26 cellular contexts compared by ENCODE assay signal in genomic region chr3:183774631-183775030, GRCh38. TPM values are rescaled to one million over a fixed set of nuclear protein-coding genes. Genes with fewer than 3 reads are reported as not detected.
DNase-seq lines count a peak whose midpoint lies in the region; TF ChIP-seq lines count a peak whose summit lies in the region.
"Had no signal": no experiment of that assay in that cellular context is flagged by ENCODE, and none has a peak within 500 bp of the region (broad histone marks: within the 10 kb centered on the region; RNA-seq: fewer than 3 reads in every experiment).

No MANE protein-coding gene starts in this region.

- H3K4me1 ChIP-seq in PC-9 (replicated peaks; ENCODE audit: insufficient read depth) (no peaks in the 10 kb centered on the region), Peyer's patch (peaks cover 0 to 3% (median 0%) of the 10 kb centered on the region in 4 donors)
- H3K4me1 ChIP-seq: pancreas, right lobe of liver, uterus had no signal

- no peak for TF ChIP-seq CTCF in PC-9 (conservative IDR thresholded peaks at IDR 0.05)
- no peak for TF ChIP-seq CTCF in dorsolateral prefrontal cortex (IDR thresholded peaks at IDR 0.05 in 54 of 56, conservative IDR thresholded peaks at IDR 0.05 in 2 of 56; ENCODE audit: low read depth in 1 of 56, partially characterized antibody in 56 of 56)
- no peak for TF ChIP-seq CTCF in Peyer's patch (IDR thresholded peaks at IDR 0.05)

- H4K20me1 ChIP-seq in PC-9 (ENCODE audit: insufficient read depth), result no peaks in the 10 kb centered on the region

- no peaks in the 10 kb centered on the region for H3K27me3 Mint-ChIP-seq in activated T-cell treated with anti-CD3 and anti-CD28 coated beads, Interleukin-2, amount 50 U/mL, for 24 hours
- no peaks in the 10 kb centered on the region for H3K27me3 Mint-ChIP-seq in activated CD4-positive, alpha-beta memory T cell treated with anti-CD3 and anti-CD28 coated beads, Interleukin-2, amount 10 ng/mL, durations not matched to agents 7 days and 5 days

- H3K4me1 Mint-ChIP-seq in activated T-cell treated with anti-CD3 and anti-CD28 coated beads, Interleukin-2, amount 50 U/mL, for 24 hours (ENCODE audit: low read depth), result no peaks in the 10 kb centered on the region
- no peaks in the 10 kb centered on the region for H3K4me1 Mint-ChIP-seq in activated CD4-positive, alpha-beta memory T cell treated with anti-CD3 and anti-CD28 coated beads, Interleukin-2, amount 10 ng/mL, durations not matched to agents 7 days and 5 days
- H3K4me1 Mint-ChIP-seq: natural killer cell had no signal

- H3K36me3 ChIP-seq in PC-9 (ENCODE audit: low read depth) (peaks cover 56% of the 10 kb centered on the region), Peyer's patch (peaks cover 0 to 48% (median 0%) of the 10 kb centered on the region in 3 donors)
- H3K36me3 ChIP-seq: uterus had no signal

- no peaks in the 10 kb centered on the region; the same call in none of the 2 replicates for H3F3A ChIP-seq in PC-9 (ENCODE audit: insufficient read depth, low read depth)

- H2AFZ ChIP-seq in PC-9, result no peak overlapping the region

- no peak overlapping the region for H3K4me3 Mint-ChIP-seq in activated T-cell treated with anti-CD3 and anti-CD28 coated beads, Interleukin-2, amount 50 U/mL, for 24 hours
- no peak overlapping the region for H3K4me3 Mint-ChIP-seq in activated CD4-positive, alpha-beta memory T cell treated with anti-CD3 and anti-CD28 coated beads, Interleukin-2, amount 10 ng/mL, durations not matched to agents 7 days and 5 days
- H3K4me3 Mint-ChIP-seq: natural killer cell had no signal

- CTCF ChIA-PET in PC-9 (lab: Charles Lee), result no interaction called here
- CTCF ChIA-PET in activated CD4-positive, alpha-beta memory T cell treated with anti-CD3 and anti-CD28 coated beads, Interleukin-2, amount 10 ng/mL, durations not matched to agents 7 days and 5 days (lab: Charles Lee), result no interaction called here

- peaks cover 84% of the 10 kb centered on the region for H3K36me3 Mint-ChIP-seq in activated T-cell treated with anti-CD3 and anti-CD28 coated beads, Interleukin-2, amount 50 U/mL, for 24 hours (ENCODE audit: low read depth)
- H3K36me3 Mint-ChIP-seq in activated CD4-positive, alpha-beta memory T cell treated with anti-CD3 and anti-CD28 coated beads, Interleukin-2, amount 10 ng/mL, durations not matched to agents 7 days and 5 days (ENCODE audit: low read depth), result peaks cover 63% of the 10 kb centered on the region

- no peaks in the 10 kb centered on the region for H3K9me2 ChIP-seq in PC-9 (ENCODE audit: insufficient read depth)

- no peaks in the 10 kb centered on the region for H3K9me3 ChIP-seq in PC-9 (ENCODE audit: insufficient read depth, low read depth)
- no peaks in the 10 kb centered on the region for H3K9me3 ChIP-seq in Peyer's patch
- H3K9me3 ChIP-seq: pancreas, right lobe of liver, uterus had no signal

- H3K9me3 Mint-ChIP-seq in activated T-cell treated with anti-CD3 and anti-CD28 coated beads, Interleukin-2, amount 50 U/mL, for 24 hours, result no peaks in the 10 kb centered on the region
- no peaks in the 10 kb centered on the region for H3K9me3 Mint-ChIP-seq in activated CD4-positive, alpha-beta memory T cell treated with anti-CD3 and anti-CD28 coated beads, Interleukin-2, amount 10 ng/mL, durations not matched to agents 7 days and 5 days
- H3K9me3 Mint-ChIP-seq: natural killer cell had no signal

- H3K27ac ChIP-seq in PC-9, result 0 out of 2 replicates have a peak overlapping the region, but pooled peaks have one; percentile 5
- H3K27ac ChIP-seq in dorsolateral prefrontal cortex, result peak overlapping the region in 30 of 59 donors; percentile 27 to 88 (median 77)
- H3K27ac ChIP-seq in Peyer's patch, result no peak overlapping the region
- H3K27ac ChIP-seq: 22Rv1, C4-2B, pancreas, right lobe of liver, uterus, VCaP had no signal

- TF ChIP-seq POLR2A in Peyer's patch (IDR thresholded peaks at IDR 0.05), result no peak

- no TSS peak for BruUV-seq in PC-9 (replicated peaks; lab: Mats Ljungman, UMichigan)

- H3K27me3 ChIP-seq in PC-9 (ENCODE audit: insufficient read depth, low read depth) (no peaks in the 10 kb centered on the region), dorsolateral prefrontal cortex (no peaks in the 10 kb centered on the region), Peyer's patch (no peaks in the 10 kb centered on the region)
- H3K27me3 ChIP-seq: pancreas, right lobe of liver, uterus had no signal

- no peak overlapping the region for H3K4me2 ChIP-seq in PC-9

- no peak for DNase-seq in activated T-cell treated with anti-CD3 and anti-CD28 coated beads, Interleukin-2, amount 50 U/mL, for 24 hours
- no peak for DNase-seq in activated T-cell treated with anti-CD3 and anti-CD28 coated beads, Interleukin-2, amount 50 U/mL, for 48 hours
- DNase-seq in PC-9, result peak in 1 of 2 experiments; percentile 74
- no peak for DNase-seq in dorsolateral prefrontal cortex
- DNase-seq in renal cortical epithelial cell (ENCODE audit: low read depth), result peak; percentile 13
- no peak for DNase-seq in activated CD4-positive, alpha-beta memory T cell treated with anti-CD3 and anti-CD28 coated beads, Interleukin-2, amount 10 ng/mL, durations not matched to agents 7 days and 5 days
- DNase-seq in NCI-H82 treated with DMSO at 0.1 percent for 48 hours (lab: John Stamatoyannopoulos, UW; ENCODE audit: unreplicated experiment), result no peak
- DNase-seq in Peyer's patch, result no peak
- DNase-seq: activated CD4-positive, alpha-beta T cell treated with anti-CD3 and anti-CD28 coated beads, Interleukin-2, amount 50 U/mL, for 1 hour; activated CD8-positive, alpha-beta memory T cell treated with anti-CD3 and anti-CD28 coated beads, Interleukin-2, amount 50 U/mL, for 4 hours; activated effector memory CD4-positive, alpha-beta T cell treated with anti-CD3 and anti-CD28 coated beads, Interleukin-2, amount 50 U/mL, for 16 hours; effector CD4-positive, alpha-beta T cell; GF-D8; natural killer cell; NCI-H1092 treated with DMSO at 0.1 percent for 48 hours; NCI-H2081 treated with DMSO at 0.1 percent for 48 hours; NCI-H510A; pancreas; right lobe of liver; SHP77; substantia nigra; T-helper 1 cell; uterus had no signal

- H3K79me2 ChIP-seq in PC-9 (ENCODE audit: low read depth), result no peaks in the 10 kb centered on the region

- intact Hi-C loops in PC-9 (cut with micrococcal nuclease; ENCODE audit: unreplicated experiment) (no loop called here), dorsolateral prefrontal cortex (cut with DNase I) (no loop called here)

- H3K27ac Mint-ChIP-seq in activated T-cell treated with anti-CD3 and anti-CD28 coated beads, Interleukin-2, amount 50 U/mL, for 24 hours, result peak overlapping the region; percentile 70
- H3K27ac Mint-ChIP-seq in activated CD4-positive, alpha-beta memory T cell treated with anti-CD3 and anti-CD28 coated beads, Interleukin-2, amount 10 ng/mL, durations not matched to agents 7 days and 5 days, result no peak overlapping the region
- H3K27ac Mint-ChIP-seq: natural killer cell had no signal

- POLR2A ChIA-PET in PC-9 (lab: Charles Lee; ENCODE audit: unreplicated experiment), result no interaction called here
- POLR2A ChIA-PET in activated CD4-positive, alpha-beta memory T cell treated with anti-CD3 and anti-CD28 coated beads, Interleukin-2, amount 10 ng/mL, durations not matched to agents 7 days and 5 days (lab: Charles Lee), result no interaction called here

- H3K4me3 ChIP-seq in PC-9 (no peak overlapping the region), dorsolateral prefrontal cortex (no peak overlapping the region), Peyer's patch (no peak overlapping the region)
- H3K4me3 ChIP-seq: pancreas, right lobe of liver, uterus had no signal

RNA-seq across cellular contexts. Expression of gene MAP6D1, which starts 50.7 kb away (rescaled TPM):
- total RNA-seq in PC-9 (2021) (2.2 TPM in 2 replicates), dorsolateral prefrontal cortex (100 to 1,000 TPM in 6 of 120 experiments, 10 to 100 TPM in 114; 22.2 to 201 (median 55.1) TPM), renal cortical epithelial cell (2.3 and 2.5 TPM in 2 replicates), Peyer's patch (1 to 10 TPM in 3 of 4 donors, not detected in 1; 1.8 to 9.9 (median 2.0) TPM)
- total RNA-seq in activated CD4-positive, alpha-beta memory T cell treated with anti-CD3 and anti-CD28 coated beads, Interleukin-2, amount 10 ng/mL, durations not matched to agents 7 days and 5 days, result under 1 TPM in 1 of 2 experiments, not detected in 1; 0.55 TPM

Comparison
In these comparisons a context has a peak if more than half of its experiments do, and no peak if none do; other contexts are left out.
1. H3K27ac ChIP-seq: peak in PC-9 (single experiment) and dorsolateral prefrontal cortex (30 of 59); none in Peyer's patch (0 of 4).